Comparison of ENCODE assay signal across 27 cellular contexts in the genomic region with DNA sequence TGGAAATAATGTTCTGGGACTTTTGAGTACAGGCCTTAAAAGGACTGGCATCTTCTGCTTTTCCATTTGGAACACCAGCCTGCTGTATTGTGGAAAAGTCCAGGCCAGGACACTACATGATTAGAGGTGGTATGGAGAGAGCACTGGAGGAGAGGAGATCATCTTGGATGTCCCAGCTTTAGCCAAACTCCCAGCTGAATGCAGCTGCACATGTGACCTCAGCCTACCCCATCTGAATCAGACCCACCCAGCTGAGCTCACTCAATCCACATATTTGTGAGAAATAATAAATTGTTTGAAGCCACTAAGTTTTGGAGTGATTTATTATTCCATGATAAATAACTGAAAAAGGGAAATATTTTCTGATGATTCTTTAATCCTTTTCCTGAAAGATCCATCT. TPM values are rescaled to one million over a fixed set of nuclear protein-coding genes. Genes with fewer than 3 reads are reported as not detected.
"Had no signal": no experiment of that assay in that cellular context is flagged by ENCODE, and none has a peak within 500 bp of the region (broad histone marks: within the 10 kb centered on the region; RNA-seq: fewer than 3 reads in every experiment).

No MANE protein-coding gene starts in this region.

- H3K36me3 ChIP-seq: brain microvascular endothelial cell, WERI-Rb-1 had no signal

- DNase-seq: activated CD4-positive, alpha-beta memory T cell treated with anti-CD3 and anti-CD28 coated beads, Interleukin-2, amount 10 ng/mL, durations not matched to agents 7 days and 5 days; activated CD4-positive, alpha-beta T cell treated with anti-CD3 and anti-CD28 coated beads for 1 hour; activated CD4-positive, alpha-beta T cell treated with anti-CD3 and anti-CD28 coated beads for 48 hours; activated CD4-positive, CD25-positive, alpha-beta regulatory T cell; activated CD8-positive, alpha-beta memory T cell treated with anti-CD3 and anti-CD28 coated beads for 24 hours; activated CD8-positive, alpha-beta memory T cell treated with anti-CD3 and anti-CD28 coated beads, Interleukin-2, amount 10 ng/mL, durations not matched to agents 7 days and 5 days; activated CD8-positive, alpha-beta memory T cell treated with anti-CD3 and anti-CD28 coated beads, Interleukin-2, amount 50 U/mL, for 48 hours; activated effector memory CD4-positive, alpha-beta T cell treated with Interleukin-2 at 50 U/mL for 16 hours; activated naive CD4-positive, alpha-beta T cell treated with anti-CD3 and anti-CD28 coated beads, Interleukin-2, amount 10 ng/mL, durations not matched to agents 7 days and 5 days; activated naive CD8-positive, alpha-beta T cell treated with anti-CD3 and anti-CD28 coated beads, Interleukin-2, amount 50 U/mL, for 24 hours; activated T-cell treated with anti-CD3 and anti-CD28 coated beads, Interleukin-2, amount 50 U/mL, for 48 hours; aorta; brain microvascular endothelial cell; MM.1S; MV-4-11; NCI-H1092; NCI-H1436 treated with DMSO at 0.1 percent for 48 hours; NCI-H1694 treated with DMSO at 0.1 percent for 48 hours; NCI-H2029; NCI-H345; NCI-H524 treated with DMSO at 0.1 percent for 48 hours; RPMI8226; T1000; WERI-Rb-1 had no signal

- ATAC-seq: activated CD8-positive, alpha-beta memory T cell treated with anti-CD3 and anti-CD28 coated beads, Interleukin-2, amount 10 ng/mL, durations not matched to agents 7 days and 5 days; activated naive CD8-positive, alpha-beta T cell treated with anti-CD3 and anti-CD28 coated beads, Interleukin-2, amount 50 U/mL, for 24 hours; Panc1 had no signal

- H3K27ac ChIP-seq: brain microvascular endothelial cell, KMS-11, WERI-Rb-1 had no signal

- H3K9ac ChIP-seq: KMS-11 had no signal

- H3K27me3 ChIP-seq: brain microvascular endothelial cell had no signal

- H3K4me2 ChIP-seq: KMS-11 had no signal

RNA-seq across cellular contexts. Expression of gene TRIL, which starts 54.9 kb away (rescaled TPM):
- total RNA-seq: T-helper 2 cell treated with Interferon-gamma antibody and Interleukin-4, amounts not matched to agents 100 ng/mL and 5 ng/mL, for 36 hours had no signal
